8 cellular contexts compared by ENCODE assay signal in the genomic region with DNA sequence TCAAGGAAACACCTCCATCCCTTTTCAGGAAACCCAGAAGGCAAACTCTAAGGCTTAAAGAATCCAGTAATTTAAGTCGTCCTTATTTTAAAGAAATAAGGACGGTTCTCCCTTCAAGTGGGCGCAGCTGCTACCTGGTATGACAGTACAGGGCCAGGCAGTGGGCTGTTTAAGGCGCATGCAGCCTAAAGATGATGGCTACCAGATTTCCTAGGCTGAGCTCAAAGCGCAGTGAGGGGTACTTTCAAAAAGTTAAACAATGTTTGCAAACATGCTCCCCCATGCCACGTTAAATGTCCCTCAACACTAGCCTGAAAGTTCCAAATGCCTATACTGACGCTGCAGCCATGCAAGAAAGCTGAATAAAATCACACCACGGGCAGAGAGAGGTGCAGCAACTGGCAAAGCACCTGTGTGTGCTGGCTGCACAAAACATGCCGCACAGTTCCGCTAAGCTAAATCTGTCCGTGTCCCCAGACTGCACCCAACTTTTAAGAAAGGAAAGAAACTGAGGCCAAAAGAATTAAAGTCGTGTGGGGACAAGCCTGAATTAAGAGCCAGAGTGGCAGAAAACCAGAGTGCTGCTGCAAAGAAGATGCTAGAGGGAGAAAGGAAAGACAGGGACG. TPM values are rescaled to one million over a fixed set of nuclear protein-coding genes. Genes with fewer than 3 reads are reported as not detected.
DNase-seq lines count a peak whose midpoint lies in the region; ATAC-seq, FAIRE-seq and TF ChIP-seq lines count a peak whose summit lies in the region.

No MANE protein-coding gene starts in this region.

- FAIRE-seq in HepG2 (lab: Jason Lieb, UNC) = no peak

- ATAC-seq in HG02884 (IDR thresholded peaks at IDR 0.05; ENCODE audit: unreplicated experiment) = peak; percentile 30
- ATAC-seq in PC-3 = peak; percentile 31
- ATAC-seq in HepG2 = peak; percentile 56

- H3K36me3 ChIP-seq in PC-3 (ENCODE audit: low read depth, low read length) (no peaks in the 10 kb centered on the region), HepG2 (replicated peaks in 1 of 2; ENCODE audit: control insufficient read depth in 1 of 2, insufficient read depth in 2 of 2, low read length in 2 of 2) (0 out of 5 replicates have a peak, but pooled peaks cover 0 to 4% of the 10 kb centered on the region in 2 experiments), suprapubic skin (no peaks in the 10 kb centered on the region)

- H4K20me1 ChIP-seq in PC-3 (ENCODE audit: low read length) (no peaks in the 10 kb centered on the region), HepG2 (ENCODE audit: insufficient read depth, low read length) (no peaks in the 10 kb centered on the region)

- H3K79me2 ChIP-seq in PC-3 (ENCODE audit: low read length) (peaks cover 41% of the 10 kb centered on the region), HepG2 (ENCODE audit: insufficient read depth, low read length) (peaks cover 35% of the 10 kb centered on the region)

- H3K4me1 ChIP-seq in PC-3 (ENCODE audit: insufficient read depth, low read length) (peaks cover 26% of the 10 kb centered on the region), HepG2 (ENCODE audit: insufficient read depth, low read length) (peaks cover 57% of the 10 kb centered on the region), suprapubic skin (peaks cover 52% of the 10 kb centered on the region)

- POLR2A ChIA-PET in PC-3 (lab: Charles Lee; ENCODE audit: unreplicated experiment) = no interaction called here
- POLR2A ChIA-PET in HepG2 (lab: Yijun Ruan, JAX) = interaction anchor here (0.6 to 3.1 kb wide), 18 partner anchors 9 to 701 kb away, joined by 3 to 19 read pairs (median 6); partner anchors contain the start of genes NEMP2, ORMDL1, OSGEPL1 and PMS1

- H3K4me2 ChIP-seq in PC-3 (ENCODE audit: low read length) (peak overlapping the region; percentile 97), HepG2 (ENCODE audit: low read depth, low read length) (peak overlapping the region; percentile 94)

- TF ChIP-seq CTCF in PC-3 (conservative IDR thresholded peaks at IDR 0.05; ENCODE audit: low read depth, low read length) = no peak
- TF ChIP-seq CTCF in HepG2 (CRISPR knock-in tag; IDR thresholded peaks at IDR 0.05) = no peak
- TF ChIP-seq CTCF in suprapubic skin (IDR thresholded peaks at IDR 0.05) = no peak

- intact Hi-C loops in PC-3 (cut with micrococcal nuclease) (loop anchor here (5.0 to 10.0 kb wide), 3 partner anchors 37 to 554 kb away; partner anchors contain the start of gene OSGEPL1), HepG2 (cut with micrococcal nuclease; ENCODE audit: unreplicated experiment) (loop anchor here (2.0 to 10.0 kb wide), 3 partner anchors 34 to 554 kb away; partner anchors contain the start of gene OSGEPL1)

- no peaks in the 10 kb centered on the region for H3F3A ChIP-seq in PC-3 (ENCODE audit: low read length, unreplicated experiment)

- H3K9me2 ChIP-seq in PC-3 (replicated peaks; ENCODE audit: low read length) = no peaks in the 10 kb centered on the region

- H3K27ac ChIP-seq in PC-3 (ENCODE audit: low read length) (no peak overlapping the region), caudate nucleus (ENCODE audit: low read depth, low read length) (peak overlapping the region; percentile 95), HepG2 (ENCODE audit: extremely low read length, insufficient read depth, low read length) (peak overlapping the region; percentile 74), suprapubic skin (peak overlapping the region; percentile 93)

- BruUV-seq in PC-3 (replicated peaks; lab: Mats Ljungman, UMichigan) (TSS peak; percentile 44), HepG2 (replicated peaks; lab: Mats Ljungman, UMichigan) (no TSS peak)

- no peak for TF ChIP-seq EP300 in HepG2 (IDR thresholded peaks at IDR 0.05; ENCODE audit: low read depth in 2 of 2, low read length in 2 of 2)
- no peak for TF ChIP-seq EP300 in HepG2 (CRISPR knock-in tag; IDR thresholded peaks at IDR 0.05; ENCODE audit: borderline replicate concordance)
- TF ChIP-seq EP300 in suprapubic skin (IDR thresholded peaks at IDR 0.05) = no peak

- CTCF ChIA-PET in PC-3 (lab: Charles Lee) (interaction anchor here (0.6 to 0.7 kb wide), 3 partner anchors 69 to 487 kb away, joined by 3 read pairs; no protein-coding TSS in a partner anchor), HepG2 (lab: Yijun Ruan, JAX; ENCODE audit: low intra/inter-chr PET ratio, low total read pairs) (interaction anchor here (0.7 to 1.1 kb wide), 2 partner anchors 16 to 231 kb away, joined by 3 read pairs; no protein-coding TSS in a partner anchor)

- no peaks in the 10 kb centered on the region for H3K9me3 ChIP-seq in PC-3 (ENCODE audit: low read length)
- H3K9me3 ChIP-seq in HepG2 (ENCODE audit: low read length) = no peaks in the 10 kb centered on the region
- no peaks in the 10 kb centered on the region for H3K9me3 ChIP-seq in suprapubic skin

- in situ Hi-C loops in HepG2 (cut with HindIII; ENCODE audit: extremely low pct_ligation_motif_present, low pct_unique_long_range_greater_than_20kb) = loop anchor here (5.0 kb wide), 1 partner anchor 232 kb away; no protein-coding TSS in a partner anchor

- TF ChIP-seq POLR2A in HepG2 (IDR thresholded peaks at IDR 0.05; ENCODE audit: insufficient read depth in 1 of 2, low read depth in 2 of 2, low read length in 2 of 2) (no peak), suprapubic skin (IDR thresholded peaks at IDR 0.05) (no peak)

- no peak for TF ChIP-seq RAD21 in HepG2 (CRISPR knock-in tag; IDR thresholded peaks at IDR 0.05)

- 2% methylated on average over 13 of the region's 13 CpGs for WGBS in HepG2 (ENCODE audit: low lambda C conversion rate)
- WGBS in suprapubic skin = 2% methylated on average over 13 of the region's 13 CpGs

- DNase-seq in stimulated activated CD4-positive, alpha-beta T cell treated with anti-CD3 and anti-CD28 coated beads, Interleukin-2, amount 100 ng/mL, for 24 hours = peak; percentile 16 to 23
- DNase-seq in stimulated activated CD4-positive, alpha-beta T cell treated with anti-CD3 and anti-CD28 coated beads, Interleukin-12 subunit alpha, Interleukin-12 subunit beta, amount 100 ng/mL, for 4 hours = no peak
- DNase-seq in PC-3 (no peak), caudate nucleus (lab: John Stamatoyannopoulos, UW) (peak in 11 of 61 donors; percentile 14 to 66 (median 51)), HepG2 (ENCODE audit: low spot score) (no peak), suprapubic skin (ENCODE audit: low spot score in 2 of 2) (no peak), NCI-H1930 (lab: John Stamatoyannopoulos, UW) (no peak)

- H3K27me3 ChIP-seq in PC-3 (ENCODE audit: low read length) (no peaks in the 10 kb centered on the region), HepG2 (ENCODE audit: control insufficient read depth in 1 of 2, insufficient read depth in 2 of 2, low read length in 2 of 2) (no peaks in the 10 kb centered on the region; a peak in 1 of 5 replicates), suprapubic skin (no peaks in the 10 kb centered on the region)

- H3K4me3 ChIP-seq in PC-3 (ENCODE audit: low read length) (peak overlapping the region; percentile 95), HepG2 (replicated peaks in 1 of 3; ENCODE audit: insufficient read depth in 1 of 3, low read depth in 2 of 3, low read length in 3 of 3) (peak overlapping the region; percentile 78 to 86 (median 83)), suprapubic skin (peak overlapping the region; percentile 84)

- H3K9ac ChIP-seq in PC-3 (ENCODE audit: low read length) (peak overlapping the region; percentile 68), HepG2 (ENCODE audit: insufficient read depth, low read depth, low read length) (peak overlapping the region; percentile 73)

- peak overlapping the region; percentile 78 for H2AFZ ChIP-seq in PC-3 (ENCODE audit: low read length)
- H2AFZ ChIP-seq in HepG2 (ENCODE audit: low read length) = peak overlapping the region; percentile 83

RNA-seq across cellular contexts. Expression of gene HIBCH, which starts 0.6 kb away (rescaled TPM):
- total RNA-seq in PC-3 (2014; rRNA removed) (8.1 and 12.0 TPM in 2 replicates), HepG2 (2016; rRNA removed; fragmentation: Illumina TruSeq; extraction: Trizol) (49.5 and 67.0 TPM in 2 replicates), suprapubic skin (10 to 100 TPM; 22.9 to 30.4 (median 24.9) TPM)
- 9.9 and 10.7 TPM in 2 replicates for total RNA-seq in HepG2 (2016; cell fraction: cytosol; rRNA removed; fragmentation: Illumina TruSeq; extraction: Trizol; ENCODE audit: low read depth)
- 46.9 and 68.2 TPM in 2 replicates for total RNA-seq in HepG2 (2016; cell fraction: insoluble cytoplasmic fraction; rRNA removed; fragmentation: Illumina TruSeq; extraction: Trizol)
- 11.0 and 12.8 TPM in 2 replicates for total RNA-seq in HepG2 (2016; cell fraction: membrane; rRNA removed; fragmentation: Illumina TruSeq; extraction: Trizol)
- total RNA-seq in HepG2 (2016; cell fraction: nucleus; rRNA removed; fragmentation: Illumina TruSeq; extraction: Trizol) = 64.0 and 64.7 TPM in 2 replicates
- 17.8 and 18.8 TPM in 2 replicates for polyA plus RNA-seq in HepG2 (2011; rRNA removed)
- polyA plus RNA-seq in HepG2 (2011; cell fraction: cytosol; rRNA removed) = 6.4 and 8.3 TPM in 2 replicates
- polyA plus RNA-seq in HepG2 (2011; cell fraction: nucleus; rRNA removed) = 14.6 and 25.8 TPM in 2 replicates
- polyA plus RNA-seq in HepG2 (2012) = 27.5 and 40.7 TPM in 2 replicates
- polyA plus RNA-seq in HepG2 (2016; cell fraction: cytosol; fragmentation: Illumina TruSeq; extraction: Trizol; ENCODE audit: low read depth) = 6.9 and 7.7 TPM in 2 replicates
- polyA plus RNA-seq in HepG2 (2016; cell fraction: insoluble cytoplasmic fraction; fragmentation: Illumina TruSeq; extraction: Trizol; ENCODE audit: low read depth) = 63.7 and 68.2 TPM in 2 replicates
- polyA plus RNA-seq in HepG2 (2016; cell fraction: membrane; fragmentation: Illumina TruSeq; extraction: Trizol; ENCODE audit: low read depth) = 9.3 and 9.4 TPM in 2 replicates
- 45.2 and 47.6 TPM in 2 replicates for polyA plus RNA-seq in HepG2 (2016; cell fraction: nucleus; fragmentation: Illumina TruSeq; extraction: Trizol; ENCODE audit: insufficient read depth, low read depth)
- polyA minus RNA-seq in HepG2 (2011; rRNA and poly(A)+ RNA removed; ENCODE audit: low replicate concordance) = 6.3 and 18.5 TPM in 2 replicates
- 8.9 and 9.9 TPM in 2 replicates for polyA minus RNA-seq in HepG2 (2011; cell fraction: cytosol; rRNA and poly(A)+ RNA removed)
- polyA minus RNA-seq in HepG2 (2011; cell fraction: nucleus; rRNA and poly(A)+ RNA removed) = 88.3 and 98.2 TPM in 2 replicates

RNA-seq across cellular contexts. Expression of gene INPP1, which starts 24.3 kb away (rescaled TPM):
- total RNA-seq in PC-3 (2014; rRNA removed) (4.0 and 5.6 TPM in 2 replicates), HepG2 (2016; rRNA removed; fragmentation: Illumina TruSeq; extraction: Trizol) (13.3 and 15.2 TPM in 2 replicates), suprapubic skin (10 to 100 TPM; 14.0 to 26.5 (median 17.5) TPM)
- total RNA-seq in HepG2 (2016; cell fraction: cytosol; rRNA removed; fragmentation: Illumina TruSeq; extraction: Trizol; ENCODE audit: low read depth) = 6.0 and 8.5 TPM in 2 replicates
- total RNA-seq in HepG2 (2016; cell fraction: insoluble cytoplasmic fraction; rRNA removed; fragmentation: Illumina TruSeq; extraction: Trizol) = 11.4 and 14.0 TPM in 2 replicates
- 12.0 and 14.5 TPM in 2 replicates for total RNA-seq in HepG2 (2016; cell fraction: membrane; rRNA removed; fragmentation: Illumina TruSeq; extraction: Trizol)
- 6.6 and 8.8 TPM in 2 replicates for total RNA-seq in HepG2 (2016; cell fraction: nucleus; rRNA removed; fragmentation: Illumina TruSeq; extraction: Trizol)
- polyA plus RNA-seq in HepG2 (2011; rRNA removed) = 10.0 and 10.5 TPM in 2 replicates
- 5.7 and 7.3 TPM in 2 replicates for polyA plus RNA-seq in HepG2 (2011; cell fraction: cytosol; rRNA removed)
- 10.0 and 11.1 TPM in 2 replicates for polyA plus RNA-seq in HepG2 (2011; cell fraction: nucleus; rRNA removed)
- 23.9 and 28.9 TPM in 2 replicates for polyA plus RNA-seq in HepG2 (2012)
- 7.9 and 9.4 TPM in 2 replicates for polyA plus RNA-seq in HepG2 (2016; cell fraction: cytosol; fragmentation: Illumina TruSeq; extraction: Trizol; ENCODE audit: low read depth)
- polyA plus RNA-seq in HepG2 (2016; cell fraction: insoluble cytoplasmic fraction; fragmentation: Illumina TruSeq; extraction: Trizol; ENCODE audit: low read depth) = 18.0 and 18.7 TPM in 2 replicates
- polyA plus RNA-seq in HepG2 (2016; cell fraction: membrane; fragmentation: Illumina TruSeq; extraction: Trizol; ENCODE audit: low read depth) = 12.1 and 13.1 TPM in 2 replicates
- polyA plus RNA-seq in HepG2 (2016; cell fraction: nucleus; fragmentation: Illumina TruSeq; extraction: Trizol; ENCODE audit: insufficient read depth, low read depth) = 22.8 and 23.1 TPM in 2 replicates
- polyA minus RNA-seq in HepG2 (2011; rRNA and poly(A)+ RNA removed; ENCODE audit: low replicate concordance) = 4.8 and 5.3 TPM in 2 replicates
- 8.2 and 11.3 TPM in 2 replicates for polyA minus RNA-seq in HepG2 (2011; cell fraction: cytosol; rRNA and poly(A)+ RNA removed)
- polyA minus RNA-seq in HepG2 (2011; cell fraction: nucleus; rRNA and poly(A)+ RNA removed) = 8.2 and 8.7 TPM in 2 replicates

Comparison
In these comparisons a context has a peak if more than half of its experiments do, and no peak if none do; other contexts are left out.
1. DNase-seq: peak in stimulated activated CD4-positive, alpha-beta T cell treated with anti-CD3 and anti-CD28 coated beads, Interleukin-2, amount 100 ng/mL, for 24 hours (2 of 2); none in stimulated activated CD4-positive, alpha-beta T cell treated with anti-CD3 and anti-CD28 coated beads, Interleukin-12 subunit alpha, Interleukin-12 subunit beta, amount 100 ng/mL, for 4 hours (single experiment), PC-3 (single experiment), HepG2 (single experiment), suprapubic skin (0 of 2) and NCI-H1930 (0 of 2).
2. Peak in every context shown above with its lines, with median percentiles within 50 percentile points of each other: ATAC-seq and H3K4me3 ChIP-seq.